In the genomic region with DNA sequence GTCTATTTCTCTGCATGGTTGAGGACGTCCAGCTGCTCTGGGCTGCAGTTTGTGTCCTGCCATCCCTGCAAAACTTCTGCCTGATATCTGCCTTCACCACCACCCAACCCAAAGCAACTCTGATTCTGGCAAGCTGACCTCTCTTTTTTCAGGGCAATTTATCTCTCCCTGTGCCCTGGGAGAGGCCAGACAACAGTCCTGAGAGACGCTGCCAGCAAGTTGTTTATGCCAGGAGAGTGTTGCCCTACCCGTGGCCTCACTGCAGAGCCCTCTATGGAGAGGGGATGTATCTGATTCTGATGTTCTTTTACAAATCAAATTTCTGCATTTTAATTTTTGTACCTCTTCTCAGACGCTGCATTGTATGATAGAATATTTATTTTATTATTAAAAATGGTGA, we compare ENCODE assay signal across 3 cellular contexts.
"Had no signal": no experiment of that assay in that cellular context is flagged by ENCODE, and none has a peak within 500 bp of the region (broad histone marks: within the 10 kb centered on the region; RNA-seq: fewer than 3 reads in every experiment).

No MANE protein-coding gene starts in this region.

- DNase-seq: GDM1, GF-D8 had no signal

- ATAC-seq: GM12878 had no signal

- H3K4me3 ChIP-seq: GM12878 had no signal
